ENCODE assay signal across 1 cellular context in the genomic region with DNA sequence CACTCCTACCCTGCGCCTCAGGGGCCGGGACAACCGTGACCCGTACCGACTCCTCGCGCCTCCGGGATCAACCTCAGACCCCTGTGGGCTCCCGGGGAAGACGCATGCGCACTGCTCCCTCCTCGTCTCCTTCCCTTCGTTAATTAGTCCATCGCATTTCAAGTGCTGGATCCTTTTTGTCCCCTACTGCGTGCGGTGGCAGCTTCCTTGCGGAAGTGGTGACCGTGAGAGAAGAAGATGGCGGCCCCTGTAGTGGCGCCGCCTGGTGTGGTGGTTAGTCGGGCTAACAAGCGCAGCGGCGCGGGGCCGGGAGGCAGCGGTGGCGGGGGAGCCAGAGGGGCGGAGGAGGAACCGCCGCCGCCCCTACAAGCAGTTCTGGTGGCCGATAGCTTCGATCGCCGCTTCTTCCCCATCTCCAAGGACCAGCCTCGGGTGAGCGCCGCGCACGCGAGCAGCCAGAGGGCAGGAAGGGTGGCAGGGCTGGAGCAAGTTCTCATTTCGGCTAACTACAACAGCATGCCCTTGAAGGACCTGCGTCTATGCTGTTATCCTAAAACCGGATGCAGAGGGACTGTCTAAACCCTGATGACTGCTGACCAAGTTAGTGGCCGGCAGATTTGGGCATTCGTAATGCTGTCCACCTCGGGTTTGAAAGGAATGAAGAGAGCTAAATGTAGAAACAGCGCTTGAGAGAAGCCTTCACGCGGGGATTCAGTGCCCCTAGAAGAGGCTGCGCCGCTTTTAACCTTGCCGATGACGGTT.
TF ChIP-seq lines count a peak whose summit lies in the region.

A gene (plus strand): TSS at position 210 of the 762 bp plus-strand sequence. CDS start 28 bp downstream, at position 238.

TF ChIP-seq in HepG2, 621 proteins besides CTCF, POLR2A, EP300 and RAD21 (continued from another document and continues in another):
- TF ChIP-seq, protein P1, sequence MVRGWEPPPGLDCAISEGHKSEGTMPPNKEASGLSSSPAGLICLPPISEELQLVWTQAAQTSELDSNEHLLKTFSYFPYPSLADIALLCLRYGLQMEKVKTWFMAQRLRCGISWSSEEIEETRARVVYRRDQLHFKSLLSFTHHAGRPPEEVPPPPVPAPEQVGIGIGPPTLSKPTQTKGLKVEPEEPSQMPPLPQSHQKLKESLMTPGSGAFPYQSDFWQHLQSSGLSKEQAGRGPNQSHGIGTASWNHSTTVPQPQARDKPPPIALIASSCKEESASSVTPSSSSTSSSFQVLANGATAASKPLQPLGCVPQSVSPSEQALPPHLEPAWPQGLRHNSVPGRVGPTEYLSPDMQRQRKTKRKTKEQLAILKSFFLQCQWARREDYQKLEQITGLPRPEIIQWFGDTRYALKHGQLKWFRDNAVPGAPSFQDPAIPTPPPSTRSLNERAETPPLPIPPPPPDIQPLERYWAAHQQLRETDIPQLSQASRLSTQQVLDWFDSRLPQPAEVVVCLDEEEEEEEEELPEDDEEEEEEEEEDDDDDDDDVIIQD (CRISPR knock-in tag; IDR thresholded peaks at IDR 0.05; ENCODE audit: low read depth) = peak; percentile 56; the same call in 1 of the 2 replicates
- TF ChIP-seq SSRP1 (CRISPR knock-in tag; IDR thresholded peaks at IDR 0.05) (no peak; the same call in 1 of the 2 replicates), POLR2AphosphoS2 (IDR thresholded peaks at IDR 0.05; ENCODE audit: low read depth, low read length) (no peak), PHF8 (CRISPR knock-in tag; IDR thresholded peaks at IDR 0.05) (peak; percentile 90), ZBTB8A (CRISPR knock-in tag; IDR thresholded peaks at IDR 0.05; ENCODE audit: borderline replicate concordance, low read depth) (no peak), ZNF672 (CRISPR knock-in tag; IDR thresholded peaks at IDR 0.05) (no peak), FOXA1 (IDR thresholded peaks at IDR 0.05) (no peak), FOXA1 (CRISPR knock-in tag; IDR thresholded peaks at IDR 0.05) (no peak), EEA1 (CRISPR knock-in tag; IDR thresholded peaks at IDR 0.05; ENCODE audit: borderline replicate concordance) (no peak), TEAD3 (CRISPR knock-in tag; optimal IDR thresholded peaks at IDR 0.05; ENCODE audit: borderline replicate concordance) (peak; percentile 81), ZNF260 (CRISPR knock-in tag; IDR thresholded peaks at IDR 0.05; ENCODE audit: borderline replicate concordance, low read depth) (no peak), ZBTB3 (CRISPR knock-in tag; IDR thresholded peaks at IDR 0.05; ENCODE audit: borderline replicate concordance, low read depth) (no peak), NFKBIZ (CRISPR knock-in tag; IDR thresholded peaks at IDR 0.05) (no peak), ZNF773 (CRISPR knock-in tag; IDR thresholded peaks at IDR 0.05; ENCODE audit: borderline replicate concordance) (no peak), PHF21A (CRISPR knock-in tag; IDR thresholded peaks at IDR 0.05) (peak; percentile 78), SRY (CRISPR knock-in tag; IDR thresholded peaks at IDR 0.05) (no peak), PHB2 (IDR thresholded peaks at IDR 0.05; ENCODE audit: partially characterized antibody) (no peak), GABPA (IDR thresholded peaks at IDR 0.05; ENCODE audit: low read depth, low read length) (peak; percentile 64), GABPA (CRISPR knock-in tag; IDR thresholded peaks at IDR 0.05; ENCODE audit: low read depth) (peak; percentile 93), BHLHE40 (IDR thresholded peaks at IDR 0.05; ENCODE audit: low read length) (peak; percentile 50), CHD2 (IDR thresholded peaks at IDR 0.05; ENCODE audit: low read depth, low read length) (peak; percentile 20; the same call in 1 of the 2 replicates), ZFP36L2 (CRISPR knock-in tag; IDR thresholded peaks at IDR 0.05) (no peak), ZNF180 (CRISPR knock-in tag; IDR thresholded peaks at IDR 0.05; ENCODE audit: borderline replicate concordance, low read depth) (no peak), ZC3H4 (CRISPR knock-in tag; IDR thresholded peaks at IDR 0.05; ENCODE audit: borderline replicate concordance) (peak; percentile 24; the same call in 1 of the 2 replicates), ATF7-NPFF (CRISPR knock-in tag; IDR thresholded peaks at IDR 0.05; ENCODE audit: low read depth) (peak; percentile 78), SRSF4 (IDR thresholded peaks at IDR 0.05; ENCODE audit: low read depth, low read length, poor library complexity, severe bottlenecking) (no peak), SP2 (CRISPR knock-in tag; IDR thresholded peaks at IDR 0.05) (no peak), ZNF841 (CRISPR knock-in tag; IDR thresholded peaks at IDR 0.05; ENCODE audit: borderline replicate concordance) (no peak)
- TF ChIP-seq, protein P2, sequence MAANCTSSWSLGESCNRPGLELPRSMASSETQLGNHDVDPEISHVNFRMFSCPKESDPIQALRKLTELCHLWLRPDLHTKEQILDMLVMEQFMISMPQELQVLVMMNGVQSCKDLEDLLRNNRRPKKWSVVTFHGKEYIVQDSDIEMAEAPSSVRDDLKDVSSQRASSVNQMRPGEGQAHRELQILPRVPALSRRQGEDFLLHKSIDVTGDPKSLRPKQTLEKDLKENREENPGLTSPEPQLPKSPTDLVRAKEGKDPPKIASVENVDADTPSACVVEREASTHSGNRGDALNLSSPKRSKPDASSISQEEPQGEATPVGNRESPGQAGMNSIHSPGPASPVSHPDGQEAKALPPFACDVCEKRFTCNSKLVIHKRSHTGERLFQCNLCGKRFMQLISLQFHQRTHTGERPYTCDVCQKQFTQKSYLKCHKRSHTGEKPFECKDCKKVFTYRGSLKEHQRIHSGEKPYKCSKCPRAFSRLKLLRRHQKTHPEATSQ (CRISPR knock-in tag; IDR thresholded peaks at IDR 0.05; ENCODE audit: borderline replicate concordance) = no peak
- TF ChIP-seq, protein P3, sequence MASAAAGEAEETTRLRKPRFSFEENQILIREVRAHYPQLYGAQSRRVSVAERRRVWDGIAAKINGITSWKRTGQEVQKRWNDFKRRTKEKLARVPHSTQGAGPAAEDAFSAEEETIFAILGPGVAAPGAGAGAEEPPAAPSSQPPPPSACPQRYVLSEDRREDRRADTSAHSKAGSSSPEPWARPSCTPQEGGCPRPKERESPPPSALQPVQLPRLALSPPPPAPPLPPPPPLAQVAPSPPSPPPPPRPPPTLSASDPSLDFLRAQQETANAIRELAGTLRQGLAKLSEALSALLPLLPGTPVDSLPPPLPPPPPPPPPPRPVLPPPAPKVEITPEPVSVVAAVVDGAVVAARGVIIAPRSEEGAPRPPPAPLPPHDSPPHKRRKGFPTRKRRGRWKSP (CRISPR knock-in tag; IDR thresholded peaks at IDR 0.05) = peak; percentile 26; the same call in 1 of the 2 replicates
- TF ChIP-seq, protein P4, sequence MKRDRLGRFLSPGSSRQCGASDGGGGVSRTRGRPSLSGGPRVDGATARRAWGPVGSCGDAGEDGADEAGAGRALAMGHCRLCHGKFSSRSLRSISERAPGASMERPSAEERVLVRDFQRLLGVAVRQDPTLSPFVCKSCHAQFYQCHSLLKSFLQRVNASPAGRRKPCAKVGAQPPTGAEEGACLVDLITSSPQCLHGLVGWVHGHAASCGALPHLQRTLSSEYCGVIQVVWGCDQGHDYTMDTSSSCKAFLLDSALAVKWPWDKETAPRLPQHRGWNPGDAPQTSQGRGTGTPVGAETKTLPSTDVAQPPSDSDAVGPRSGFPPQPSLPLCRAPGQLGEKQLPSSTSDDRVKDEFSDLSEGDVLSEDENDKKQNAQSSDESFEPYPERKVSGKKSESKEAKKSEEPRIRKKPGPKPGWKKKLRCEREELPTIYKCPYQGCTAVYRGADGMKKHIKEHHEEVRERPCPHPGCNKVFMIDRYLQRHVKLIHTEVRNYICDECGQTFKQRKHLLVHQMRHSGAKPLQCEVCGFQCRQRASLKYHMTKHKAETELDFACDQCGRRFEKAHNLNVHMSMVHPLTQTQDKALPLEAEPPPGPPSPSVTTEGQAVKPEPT (CRISPR knock-in tag; IDR thresholded peaks at IDR 0.05; ENCODE audit: low read depth) = no peak
- TF ChIP-seq, protein P5, sequence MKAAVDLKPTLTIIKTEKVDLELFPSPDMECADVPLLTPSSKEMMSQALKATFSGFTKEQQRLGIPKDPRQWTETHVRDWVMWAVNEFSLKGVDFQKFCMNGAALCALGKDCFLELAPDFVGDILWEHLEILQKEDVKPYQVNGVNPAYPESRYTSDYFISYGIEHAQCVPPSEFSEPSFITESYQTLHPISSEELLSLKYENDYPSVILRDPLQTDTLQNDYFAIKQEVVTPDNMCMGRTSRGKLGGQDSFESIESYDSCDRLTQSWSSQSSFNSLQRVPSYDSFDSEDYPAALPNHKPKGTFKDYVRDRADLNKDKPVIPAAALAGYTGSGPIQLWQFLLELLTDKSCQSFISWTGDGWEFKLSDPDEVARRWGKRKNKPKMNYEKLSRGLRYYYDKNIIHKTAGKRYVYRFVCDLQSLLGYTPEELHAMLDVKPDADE (CRISPR knock-in tag; IDR thresholded peaks at IDR 0.05) = no peak
- TF ChIP-seq, protein P6, sequence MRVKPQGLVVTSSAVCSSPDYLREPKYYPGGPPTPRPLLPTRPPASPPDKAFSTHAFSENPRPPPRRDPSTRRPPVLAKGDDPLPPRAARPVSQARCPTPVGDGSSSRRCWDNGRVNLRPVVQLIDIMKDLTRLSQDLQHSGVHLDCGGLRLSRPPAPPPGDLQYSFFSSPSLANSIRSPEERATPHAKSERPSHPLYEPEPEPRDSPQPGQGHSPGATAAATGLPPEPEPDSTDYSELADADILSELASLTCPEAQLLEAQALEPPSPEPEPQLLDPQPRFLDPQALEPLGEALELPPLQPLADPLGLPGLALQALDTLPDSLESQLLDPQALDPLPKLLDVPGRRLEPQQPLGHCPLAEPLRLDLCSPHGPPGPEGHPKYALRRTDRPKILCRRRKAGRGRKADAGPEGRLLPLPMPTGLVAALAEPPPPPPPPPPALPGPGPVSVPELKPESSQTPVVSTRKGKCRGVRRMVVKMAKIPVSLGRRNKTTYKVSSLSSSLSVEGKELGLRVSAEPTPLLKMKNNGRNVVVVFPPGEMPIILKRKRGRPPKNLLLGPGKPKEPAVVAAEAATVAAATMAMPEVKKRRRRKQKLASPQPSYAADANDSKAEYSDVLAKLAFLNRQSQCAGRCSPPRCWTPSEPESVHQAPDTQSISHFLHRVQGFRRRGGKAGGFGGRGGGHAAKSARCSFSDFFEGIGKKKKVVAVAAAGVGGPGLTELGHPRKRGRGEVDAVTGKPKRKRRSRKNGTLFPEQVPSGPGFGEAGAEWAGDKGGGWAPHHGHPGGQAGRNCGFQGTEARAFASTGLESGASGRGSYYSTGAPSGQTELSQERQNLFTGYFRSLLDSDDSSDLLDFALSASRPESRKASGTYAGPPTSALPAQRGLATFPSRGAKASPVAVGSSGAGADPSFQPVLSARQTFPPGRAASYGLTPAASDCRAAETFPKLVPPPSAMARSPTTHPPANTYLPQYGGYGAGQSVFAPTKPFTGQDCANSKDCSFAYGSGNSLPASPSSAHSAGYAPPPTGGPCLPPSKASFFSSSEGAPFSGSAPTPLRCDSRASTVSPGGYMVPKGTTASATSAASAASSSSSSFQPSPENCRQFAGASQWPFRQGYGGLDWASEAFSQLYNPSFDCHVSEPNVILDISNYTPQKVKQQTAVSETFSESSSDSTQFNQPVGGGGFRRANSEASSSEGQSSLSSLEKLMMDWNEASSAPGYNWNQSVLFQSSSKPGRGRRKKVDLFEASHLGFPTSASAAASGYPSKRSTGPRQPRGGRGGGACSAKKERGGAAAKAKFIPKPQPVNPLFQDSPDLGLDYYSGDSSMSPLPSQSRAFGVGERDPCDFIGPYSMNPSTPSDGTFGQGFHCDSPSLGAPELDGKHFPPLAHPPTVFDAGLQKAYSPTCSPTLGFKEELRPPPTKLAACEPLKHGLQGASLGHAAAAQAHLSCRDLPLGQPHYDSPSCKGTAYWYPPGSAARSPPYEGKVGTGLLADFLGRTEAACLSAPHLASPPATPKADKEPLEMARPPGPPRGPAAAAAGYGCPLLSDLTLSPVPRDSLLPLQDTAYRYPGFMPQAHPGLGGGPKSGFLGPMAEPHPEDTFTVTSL (CRISPR knock-in tag; IDR thresholded peaks at IDR 0.05; ENCODE audit: borderline replicate concordance) = no peak
- TF ChIP-seq, protein P7, sequence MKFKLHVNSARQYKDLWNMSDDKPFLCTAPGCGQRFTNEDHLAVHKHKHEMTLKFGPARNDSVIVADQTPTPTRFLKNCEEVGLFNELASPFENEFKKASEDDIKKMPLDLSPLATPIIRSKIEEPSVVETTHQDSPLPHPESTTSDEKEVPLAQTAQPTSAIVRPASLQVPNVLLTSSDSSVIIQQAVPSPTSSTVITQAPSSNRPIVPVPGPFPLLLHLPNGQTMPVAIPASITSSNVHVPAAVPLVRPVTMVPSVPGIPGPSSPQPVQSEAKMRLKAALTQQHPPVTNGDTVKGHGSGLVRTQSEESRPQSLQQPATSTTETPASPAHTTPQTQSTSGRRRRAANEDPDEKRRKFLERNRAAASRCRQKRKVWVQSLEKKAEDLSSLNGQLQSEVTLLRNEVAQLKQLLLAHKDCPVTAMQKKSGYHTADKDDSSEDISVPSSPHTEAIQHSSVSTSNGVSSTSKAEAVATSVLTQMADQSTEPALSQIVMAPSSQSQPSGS (CRISPR knock-in tag; IDR thresholded peaks at IDR 0.05) = peak; percentile 79
- TF ChIP-seq, protein P8, sequence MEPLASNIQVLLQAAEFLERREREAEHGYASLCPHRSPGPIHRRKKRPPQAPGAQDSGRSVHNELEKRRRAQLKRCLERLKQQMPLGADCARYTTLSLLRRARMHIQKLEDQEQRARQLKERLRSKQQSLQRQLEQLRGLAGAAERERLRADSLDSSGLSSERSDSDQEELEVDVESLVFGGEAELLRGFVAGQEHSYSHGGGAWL (CRISPR knock-in tag; IDR thresholded peaks at IDR 0.05) = peak; percentile 59; the same call in 1 of the 2 replicates
- TF ChIP-seq, protein P9, sequence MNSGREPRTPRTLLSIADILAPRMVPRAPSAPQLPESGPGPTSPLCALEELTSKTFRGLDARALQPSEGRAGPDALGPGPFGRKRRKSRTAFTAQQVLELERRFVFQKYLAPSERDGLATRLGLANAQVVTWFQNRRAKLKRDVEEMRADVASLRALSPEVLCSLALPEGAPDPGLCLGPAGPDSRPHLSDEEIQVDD (CRISPR knock-in tag; IDR thresholded peaks at IDR 0.05; ENCODE audit: borderline replicate concordance) = no peak
- TF ChIP-seq, protein P10, sequence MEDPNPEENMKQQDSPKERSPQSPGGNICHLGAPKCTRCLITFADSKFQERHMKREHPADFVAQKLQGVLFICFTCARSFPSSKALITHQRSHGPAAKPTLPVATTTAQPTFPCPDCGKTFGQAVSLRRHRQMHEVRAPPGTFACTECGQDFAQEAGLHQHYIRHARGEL (CRISPR knock-in tag; IDR thresholded peaks at IDR 0.05) = no peak
